1 cellular context compared by ENCODE assay signal in genomic region chr16:73048292-73049050, GRCh38.
TF ChIP-seq lines count a peak whose summit lies in the region.

No MANE protein-coding gene starts in this region.

TF ChIP-seq in HepG2, 621 proteins besides CTCF, POLR2A, EP300 and RAD21 (continued from another document and continues in another):
- TF ChIP-seq ELF4 (CRISPR knock-in tag; IDR thresholded peaks at IDR 0.05; ENCODE audit: borderline replicate concordance) = no peak
- no peak for TF ChIP-seq MED8 (CRISPR knock-in tag; IDR thresholded peaks at IDR 0.05; ENCODE audit: insufficient replicate concordance)
- TF ChIP-seq RARA (CRISPR knock-in tag; IDR thresholded peaks at IDR 0.05) = peak; percentile 82
- no peak for TF ChIP-seq ZNF225 (CRISPR knock-in tag; IDR thresholded peaks at IDR 0.05)
- no peak for TF ChIP-seq FOXP1 (IDR thresholded peaks at IDR 0.05)
- peak; percentile 36; the same call in 1 of the 2 replicates for TF ChIP-seq FOXP1 (CRISPR knock-in tag; IDR thresholded peaks at IDR 0.05)
- TF ChIP-seq KMT2A (CRISPR knock-in tag; IDR thresholded peaks at IDR 0.05) = no peak; the same call in 1 of the 2 replicates
- TF ChIP-seq MIER2 (CRISPR knock-in tag; IDR thresholded peaks at IDR 0.05) = no peak; the same call in 1 of the 2 replicates
- peak; percentile 58; the same call in 1 of the 2 replicates for TF ChIP-seq YEATS2 (CRISPR knock-in tag; IDR thresholded peaks at IDR 0.05; ENCODE audit: borderline replicate concordance)
- no peak for TF ChIP-seq KDM4B (CRISPR knock-in tag; IDR thresholded peaks at IDR 0.05)
- TF ChIP-seq PATZ1 (CRISPR knock-in tag; IDR thresholded peaks at IDR 0.05) = peak; percentile 22
- TF ChIP-seq EED (CRISPR knock-in tag; IDR thresholded peaks at IDR 0.05) = no peak
- peak; percentile 19; the same call in 1 of the 2 replicates for TF ChIP-seq ZBTB33 (CRISPR knock-in tag; IDR thresholded peaks at IDR 0.05)
- TF ChIP-seq ZNF660 (CRISPR knock-in tag; IDR thresholded peaks at IDR 0.05; ENCODE audit: borderline replicate concordance, low read depth) = no peak
- TF ChIP-seq ZBTB7B (CRISPR knock-in tag; IDR thresholded peaks at IDR 0.05) = peak; percentile 80
- TF ChIP-seq NPAS2 (CRISPR knock-in tag; IDR thresholded peaks at IDR 0.05; ENCODE audit: borderline replicate concordance) = no peak
- no peak for TF ChIP-seq TAF15 (IDR thresholded peaks at IDR 0.05; ENCODE audit: low read depth, low read length, poor library complexity, severe bottlenecking)
- no peak for TF ChIP-seq BCLAF1 (IDR thresholded peaks at IDR 0.05)
- peak; percentile 4; the same call in 1 of the 2 replicates for TF ChIP-seq GABPB1 (CRISPR knock-in tag; IDR thresholded peaks at IDR 0.05)
- TF ChIP-seq ZNF121 (CRISPR knock-in tag; IDR thresholded peaks at IDR 0.05) = no peak
- no peak for TF ChIP-seq MAF1 (CRISPR knock-in tag; IDR thresholded peaks at IDR 0.05; ENCODE audit: borderline replicate concordance)
- TF ChIP-seq, protein P1, sequence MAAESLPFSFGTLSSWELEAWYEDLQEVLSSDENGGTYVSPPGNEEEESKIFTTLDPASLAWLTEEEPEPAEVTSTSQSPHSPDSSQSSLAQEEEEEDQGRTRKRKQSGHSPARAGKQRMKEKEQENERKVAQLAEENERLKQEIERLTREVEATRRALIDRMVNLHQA (CRISPR knock-in tag; IDR thresholded peaks at IDR 0.05) = no peak
- peak; percentile 74 for TF ChIP-seq CREB1 (IDR thresholded peaks at IDR 0.05)
- TF ChIP-seq CREB1 (CRISPR knock-in tag; IDR thresholded peaks at IDR 0.05) = peak; percentile 61
- TF ChIP-seq, protein P2, sequence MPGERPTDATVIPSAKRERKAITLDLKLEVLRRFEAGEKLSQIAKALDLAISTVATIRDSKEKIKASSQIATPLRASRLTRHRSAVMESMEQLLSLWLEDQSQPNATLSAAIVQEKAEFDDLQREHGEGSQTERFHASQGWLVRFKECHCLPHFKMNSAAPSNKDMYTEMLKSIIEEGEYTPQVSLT (CRISPR knock-in tag; IDR thresholded peaks at IDR 0.05; ENCODE audit: borderline replicate concordance, low read depth) = no peak
- TF ChIP-seq ZFY (CRISPR knock-in tag; IDR thresholded peaks at IDR 0.05) = peak; percentile 92
- TF ChIP-seq, protein P3, sequence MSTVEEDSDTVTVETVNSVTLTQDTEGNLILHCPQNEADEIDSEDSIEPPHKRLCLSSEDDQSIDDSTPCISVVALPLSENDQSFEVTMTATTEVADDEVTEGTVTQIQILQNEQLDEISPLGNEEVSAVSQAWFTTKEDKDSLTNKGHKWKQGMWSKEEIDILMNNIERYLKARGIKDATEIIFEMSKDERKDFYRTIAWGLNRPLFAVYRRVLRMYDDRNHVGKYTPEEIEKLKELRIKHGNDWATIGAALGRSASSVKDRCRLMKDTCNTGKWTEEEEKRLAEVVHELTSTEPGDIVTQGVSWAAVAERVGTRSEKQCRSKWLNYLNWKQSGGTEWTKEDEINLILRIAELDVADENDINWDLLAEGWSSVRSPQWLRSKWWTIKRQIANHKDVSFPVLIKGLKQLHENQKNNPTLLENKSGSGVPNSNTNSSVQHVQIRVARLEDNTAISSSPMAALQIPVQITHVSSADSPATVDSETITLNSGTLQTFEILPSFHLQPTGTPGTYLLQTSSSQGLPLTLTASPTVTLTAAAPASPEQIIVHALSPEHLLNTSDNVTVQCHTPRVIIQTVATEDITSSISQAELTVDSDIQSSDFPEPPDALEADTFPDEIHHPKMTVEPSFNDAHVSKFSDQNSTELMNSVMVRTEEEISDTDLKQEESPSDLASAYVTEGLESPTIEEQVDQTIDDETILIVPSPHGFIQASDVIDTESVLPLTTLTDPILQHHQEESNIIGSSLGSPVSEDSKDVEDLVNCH (CRISPR knock-in tag; IDR thresholded peaks at IDR 0.05) = no peak
- no peak for TF ChIP-seq NCOA1 (CRISPR knock-in tag; IDR thresholded peaks at IDR 0.05)
- TF ChIP-seq POLR2AphosphoS5 (IDR thresholded peaks at IDR 0.05; ENCODE audit: low read depth, low read length) = peak; percentile 54
- TF ChIP-seq ZNF776 (CRISPR knock-in tag; IDR thresholded peaks at IDR 0.05) = peak; percentile 12; the same call in 1 of the 2 replicates
- peak; percentile 41; the same call in 1 of the 2 replicates for TF ChIP-seq IKZF5 (CRISPR knock-in tag; IDR thresholded peaks at IDR 0.05)
- TF ChIP-seq ZNF619 (CRISPR knock-in tag; IDR thresholded peaks at IDR 0.05) = no peak
- peak; percentile 27; the same call in 1 of the 2 replicates for TF ChIP-seq ZNF34 (CRISPR knock-in tag; IDR thresholded peaks at IDR 0.05; ENCODE audit: borderline replicate concordance)
- no peak for TF ChIP-seq JUNB (CRISPR knock-in tag; IDR thresholded peaks at IDR 0.05; ENCODE audit: borderline replicate concordance)
- TF ChIP-seq ZSCAN22 (CRISPR knock-in tag; IDR thresholded peaks at IDR 0.05) = no peak
- TF ChIP-seq ARHGAP35 (CRISPR knock-in tag; IDR thresholded peaks at IDR 0.05; ENCODE audit: borderline replicate concordance) = 0 out of 2 replicates have a peak, but pooled peaks have one; percentile 53
- TF ChIP-seq ZNF550 (CRISPR knock-in tag; IDR thresholded peaks at IDR 0.05; ENCODE audit: borderline replicate concordance) = no peak
- 0 out of 2 replicates have a peak, but pooled peaks have one; percentile 36 for TF ChIP-seq HHEX (CRISPR knock-in tag; IDR thresholded peaks at IDR 0.05)
- no peak for TF ChIP-seq FOXK2 (IDR thresholded peaks at IDR 0.05)
- no peak for TF ChIP-seq ZNF7 (CRISPR knock-in tag; IDR thresholded peaks at IDR 0.05)
- TF ChIP-seq ZNF577 (CRISPR knock-in tag; IDR thresholded peaks at IDR 0.05; ENCODE audit: borderline replicate concordance, low read depth) = no peak
- no peak for TF ChIP-seq ZNF383 (CRISPR knock-in tag; IDR thresholded peaks at IDR 0.05; ENCODE audit: borderline replicate concordance)
- no peak for TF ChIP-seq ZBTB42 (CRISPR knock-in tag; IDR thresholded peaks at IDR 0.05)
- TF ChIP-seq IRF2 (CRISPR knock-in tag; IDR thresholded peaks at IDR 0.05) = peak; percentile 15; the same call in 1 of the 2 replicates
- TF ChIP-seq ZNF746 (CRISPR knock-in tag; IDR thresholded peaks at IDR 0.05) = no peak; the same call in 1 of the 2 replicates
- TF ChIP-seq ZNF230 (CRISPR knock-in tag; IDR thresholded peaks at IDR 0.05) = no peak
- TF ChIP-seq CCDC6 (CRISPR knock-in tag; IDR thresholded peaks at IDR 0.05) = no peak
- TF ChIP-seq ZNF558 (CRISPR knock-in tag; IDR thresholded peaks at IDR 0.05; ENCODE audit: borderline replicate concordance) = 0 out of 2 replicates have a peak, but pooled peaks have one; percentile 66
- TF ChIP-seq, protein P4, sequence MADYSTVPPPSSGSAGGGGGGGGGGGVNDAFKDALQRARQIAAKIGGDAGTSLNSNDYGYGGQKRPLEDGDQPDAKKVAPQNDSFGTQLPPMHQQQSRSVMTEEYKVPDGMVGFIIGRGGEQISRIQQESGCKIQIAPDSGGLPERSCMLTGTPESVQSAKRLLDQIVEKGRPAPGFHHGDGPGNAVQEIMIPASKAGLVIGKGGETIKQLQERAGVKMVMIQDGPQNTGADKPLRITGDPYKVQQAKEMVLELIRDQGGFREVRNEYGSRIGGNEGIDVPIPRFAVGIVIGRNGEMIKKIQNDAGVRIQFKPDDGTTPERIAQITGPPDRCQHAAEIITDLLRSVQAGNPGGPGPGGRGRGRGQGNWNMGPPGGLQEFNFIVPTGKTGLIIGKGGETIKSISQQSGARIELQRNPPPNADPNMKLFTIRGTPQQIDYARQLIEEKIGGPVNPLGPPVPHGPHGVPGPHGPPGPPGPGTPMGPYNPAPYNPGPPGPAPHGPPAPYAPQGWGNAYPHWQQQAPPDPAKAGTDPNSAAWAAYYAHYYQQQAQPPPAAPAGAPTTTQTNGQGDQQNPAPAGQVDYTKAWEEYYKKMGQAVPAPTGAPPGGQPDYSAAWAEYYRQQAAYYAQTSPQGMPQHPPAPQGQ (CRISPR knock-in tag; IDR thresholded peaks at IDR 0.05; ENCODE audit: borderline replicate concordance) = no peak
- peak; percentile 71; the same call in 1 of the 2 replicates for TF ChIP-seq ZNF264 (CRISPR knock-in tag; IDR thresholded peaks at IDR 0.05)
- no peak for TF ChIP-seq NFATC3 (CRISPR knock-in tag; IDR thresholded peaks at IDR 0.05)
- TF ChIP-seq, protein P5, sequence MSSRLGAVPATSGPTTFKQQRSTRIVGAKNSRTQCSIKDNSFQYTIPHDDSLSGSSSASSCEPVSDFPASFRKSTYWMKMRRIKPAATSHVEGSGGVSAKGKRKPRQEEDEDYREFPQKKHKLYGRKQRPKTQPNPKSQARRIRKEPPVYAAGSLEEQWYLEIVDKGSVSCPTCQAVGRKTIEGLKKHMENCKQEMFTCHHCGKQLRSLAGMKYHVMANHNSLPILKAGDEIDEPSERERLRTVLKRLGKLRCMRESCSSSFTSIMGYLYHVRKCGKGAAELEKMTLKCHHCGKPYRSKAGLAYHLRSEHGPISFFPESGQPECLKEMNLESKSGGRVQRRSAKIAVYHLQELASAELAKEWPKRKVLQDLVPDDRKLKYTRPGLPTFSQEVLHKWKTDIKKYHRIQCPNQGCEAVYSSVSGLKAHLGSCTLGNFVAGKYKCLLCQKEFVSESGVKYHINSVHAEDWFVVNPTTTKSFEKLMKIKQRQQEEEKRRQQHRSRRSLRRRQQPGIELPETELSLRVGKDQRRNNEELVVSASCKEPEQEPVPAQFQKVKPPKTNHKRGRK (CRISPR knock-in tag; IDR thresholded peaks at IDR 0.05) = no peak
- no peak for TF ChIP-seq GTF3A (CRISPR knock-in tag; conservative IDR thresholded peaks at IDR 0.05)
- TF ChIP-seq TRIM24 (CRISPR knock-in tag; IDR thresholded peaks at IDR 0.05) = no peak
- TF ChIP-seq, protein P6, sequence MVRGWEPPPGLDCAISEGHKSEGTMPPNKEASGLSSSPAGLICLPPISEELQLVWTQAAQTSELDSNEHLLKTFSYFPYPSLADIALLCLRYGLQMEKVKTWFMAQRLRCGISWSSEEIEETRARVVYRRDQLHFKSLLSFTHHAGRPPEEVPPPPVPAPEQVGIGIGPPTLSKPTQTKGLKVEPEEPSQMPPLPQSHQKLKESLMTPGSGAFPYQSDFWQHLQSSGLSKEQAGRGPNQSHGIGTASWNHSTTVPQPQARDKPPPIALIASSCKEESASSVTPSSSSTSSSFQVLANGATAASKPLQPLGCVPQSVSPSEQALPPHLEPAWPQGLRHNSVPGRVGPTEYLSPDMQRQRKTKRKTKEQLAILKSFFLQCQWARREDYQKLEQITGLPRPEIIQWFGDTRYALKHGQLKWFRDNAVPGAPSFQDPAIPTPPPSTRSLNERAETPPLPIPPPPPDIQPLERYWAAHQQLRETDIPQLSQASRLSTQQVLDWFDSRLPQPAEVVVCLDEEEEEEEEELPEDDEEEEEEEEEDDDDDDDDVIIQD (CRISPR knock-in tag; IDR thresholded peaks at IDR 0.05; ENCODE audit: low read depth) = no peak
